2 cellular contexts compared by ENCODE assay signal in genomic region chr20:47418061-47418616, GRCh38.
TF ChIP-seq lines count a peak whose summit lies in the region.

No MANE protein-coding gene starts in this region.

TF ChIP-seq in HCT116, 20 proteins besides CTCF, POLR2A, EP300 and RAD21:
- TF ChIP-seq CEBPB (IDR thresholded peaks at IDR 0.05; ENCODE audit: low read depth) (no peak), EZH2 (IDR thresholded peaks at IDR 0.05) (no peak), ZFX (IDR thresholded peaks at IDR 0.05) (no peak), EGR1 (IDR thresholded peaks at IDR 0.05; ENCODE audit: low read depth) (no peak), SIN3A (IDR thresholded peaks at IDR 0.05; ENCODE audit: low read depth) (no peak), YY1 (IDR thresholded peaks at IDR 0.05; ENCODE audit: extremely low read depth, insufficient replicate concordance, low read depth, low read length) (no peak), ELF1 (IDR thresholded peaks at IDR 0.05; ENCODE audit: borderline replicate concordance, low read depth) (no peak), JUND (IDR thresholded peaks at IDR 0.05) (no peak), SP1 (IDR thresholded peaks at IDR 0.05; ENCODE audit: low read depth) (no peak), EZH2phosphoT487 (IDR thresholded peaks at IDR 0.05; ENCODE audit: borderline replicate concordance) (no peak)
- TF ChIP-seq, protein P1, sequence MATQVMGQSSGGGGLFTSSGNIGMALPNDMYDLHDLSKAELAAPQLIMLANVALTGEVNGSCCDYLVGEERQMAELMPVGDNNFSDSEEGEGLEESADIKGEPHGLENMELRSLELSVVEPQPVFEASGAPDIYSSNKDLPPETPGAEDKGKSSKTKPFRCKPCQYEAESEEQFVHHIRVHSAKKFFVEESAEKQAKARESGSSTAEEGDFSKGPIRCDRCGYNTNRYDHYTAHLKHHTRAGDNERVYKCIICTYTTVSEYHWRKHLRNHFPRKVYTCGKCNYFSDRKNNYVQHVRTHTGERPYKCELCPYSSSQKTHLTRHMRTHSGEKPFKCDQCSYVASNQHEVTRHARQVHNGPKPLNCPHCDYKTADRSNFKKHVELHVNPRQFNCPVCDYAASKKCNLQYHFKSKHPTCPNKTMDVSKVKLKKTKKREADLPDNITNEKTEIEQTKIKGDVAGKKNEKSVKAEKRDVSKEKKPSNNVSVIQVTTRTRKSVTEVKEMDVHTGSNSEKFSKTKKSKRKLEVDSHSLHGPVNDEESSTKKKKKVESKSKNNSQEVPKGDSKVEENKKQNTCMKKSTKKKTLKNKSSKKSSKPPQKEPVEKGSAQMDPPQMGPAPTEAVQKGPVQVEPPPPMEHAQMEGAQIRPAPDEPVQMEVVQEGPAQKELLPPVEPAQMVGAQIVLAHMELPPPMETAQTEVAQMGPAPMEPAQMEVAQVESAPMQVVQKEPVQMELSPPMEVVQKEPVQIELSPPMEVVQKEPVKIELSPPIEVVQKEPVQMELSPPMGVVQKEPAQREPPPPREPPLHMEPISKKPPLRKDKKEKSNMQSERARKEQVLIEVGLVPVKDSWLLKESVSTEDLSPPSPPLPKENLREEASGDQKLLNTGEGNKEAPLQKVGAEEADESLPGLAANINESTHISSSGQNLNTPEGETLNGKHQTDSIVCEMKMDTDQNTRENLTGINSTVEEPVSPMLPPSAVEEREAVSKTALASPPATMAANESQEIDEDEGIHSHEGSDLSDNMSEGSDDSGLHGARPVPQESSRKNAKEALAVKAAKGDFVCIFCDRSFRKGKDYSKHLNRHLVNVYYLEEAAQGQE (IDR thresholded peaks at IDR 0.05; ENCODE audit: low read depth): no peak

TF ChIP-seq in SK-N-SH, 30 proteins besides CTCF, POLR2A, EP300 and RAD21:
- TF ChIP-seq MEF2A (IDR thresholded peaks at IDR 0.05; ENCODE audit: borderline replicate concordance, low read depth) (no peak), GATA2 (CRISPR knock-in tag; IDR thresholded peaks at IDR 0.05) (no peak), IRF3 (IDR thresholded peaks at IDR 0.05; ENCODE audit: low read depth, low read length) (no peak), EZH2phosphoT487 (IDR thresholded peaks at IDR 0.05; ENCODE audit: borderline replicate concordance, low read depth) (no peak), SIN3A (IDR thresholded peaks at IDR 0.05; ENCODE audit: borderline replicate concordance, low read depth, low read length) (no peak), FOXM1 (IDR thresholded peaks at IDR 0.05; ENCODE audit: low read depth) (no peak), MXI1 (IDR thresholded peaks at IDR 0.05; ENCODE audit: low read depth, low read length) (no peak), FOSL2 (IDR thresholded peaks at IDR 0.05; ENCODE audit: borderline replicate concordance, low read depth) (no peak), YY1 (IDR thresholded peaks at IDR 0.05; ENCODE audit: low read depth) (no peak)
- TF ChIP-seq, protein P2, sequence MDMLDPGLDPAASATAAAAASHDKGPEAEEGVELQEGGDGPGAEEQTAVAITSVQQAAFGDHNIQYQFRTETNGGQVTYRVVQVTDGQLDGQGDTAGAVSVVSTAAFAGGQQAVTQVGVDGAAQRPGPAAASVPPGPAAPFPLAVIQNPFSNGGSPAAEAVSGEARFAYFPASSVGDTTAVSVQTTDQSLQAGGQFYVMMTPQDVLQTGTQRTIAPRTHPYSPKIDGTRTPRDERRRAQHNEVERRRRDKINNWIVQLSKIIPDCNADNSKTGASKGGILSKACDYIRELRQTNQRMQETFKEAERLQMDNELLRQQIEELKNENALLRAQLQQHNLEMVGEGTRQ (IDR thresholded peaks at IDR 0.05; ENCODE audit: borderline replicate concordance, low read depth, low read length): no peak
